ENCODE assay signal across 23 cellular contexts in the genomic region with DNA sequence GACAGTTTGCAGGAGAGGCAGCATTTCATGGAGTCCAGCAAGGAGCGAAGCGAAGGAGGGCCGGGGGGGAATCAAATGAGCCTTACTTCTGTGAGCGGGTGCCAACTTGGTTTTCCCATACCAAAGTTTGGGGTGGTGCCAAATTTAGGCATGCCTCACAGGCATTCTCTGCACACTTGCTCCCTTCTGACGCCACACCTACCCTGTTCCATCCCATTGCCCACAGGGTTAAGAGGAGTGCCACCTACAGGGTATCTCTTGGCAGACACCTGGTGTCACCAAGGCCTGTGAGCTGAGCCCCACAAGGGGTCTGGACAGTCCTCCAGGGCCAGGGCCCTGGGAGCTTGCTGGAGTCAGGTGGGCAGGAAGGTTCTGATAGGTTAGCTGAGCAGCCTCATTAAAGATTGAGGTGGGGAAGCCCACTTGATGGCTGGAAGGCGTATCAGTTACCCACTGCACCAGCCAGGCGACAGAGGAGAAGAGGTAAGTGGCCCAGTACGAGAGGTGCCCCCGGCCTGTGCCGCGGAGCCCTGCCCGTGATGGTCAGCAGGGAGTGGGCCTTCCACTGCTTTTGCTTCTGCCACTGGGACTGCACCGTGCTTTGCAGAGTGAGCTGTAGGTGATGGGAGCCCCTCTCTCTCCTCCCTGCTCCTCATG. TPM values are rescaled to one million over a fixed set of nuclear protein-coding genes. Genes with fewer than 3 reads are reported as not detected.
A peak's percentile ranks its signal among the peaks of the same experiment; 100 is the strongest.
DNase-seq lines count a peak whose midpoint lies in the region; ATAC-seq and TF ChIP-seq lines count a peak whose summit lies in the region.
"Had no signal": no experiment of that assay in that cellular context is flagged by ENCODE, and none has a peak within 500 bp of the region (broad histone marks: within the 10 kb centered on the region; RNA-seq: fewer than 3 reads in every experiment).

No MANE protein-coding gene starts in this region.

- H3K36me3 Mint-ChIP-seq in activated naive CD8-positive, alpha-beta T cell: no peaks in the 10 kb centered on the region
- H3K36me3 Mint-ChIP-seq: WTC11 had no signal

- peak; percentile 18 for DNase-seq in Right ventricle myocardium superior
- DNase-seq in right atrium auricular region (ENCODE audit: low spot score): no peak
- DNase-seq in left kidney (ENCODE audit: low read depth, low spot score): peak; percentile 51
- no peak for DNase-seq in lower lobe of right lung
- no peak for DNase-seq in stimulated activated CD4-positive, alpha-beta T cell treated with anti-CD3 and anti-CD28 coated beads, Interleukin-4, amount 100 ng/mL, for 1 hour
- no peak for DNase-seq in GM20000 (ENCODE audit: low spot score)
- DNase-seq in NCI-H1105 (lab: John Stamatoyannopoulos, UW): no peak
- DNase-seq: activated gamma-delta T cell; foreskin keratinocyte; HCEC 1CT; hypothalamus; KBM-7; left colon; midbrain; NCI-H187 treated with DMSO at 0.1 percent for 48 hours; NCI-H524 treated with DMSO at 0.1 percent for 48 hours; OCI-M1; stimulated activated naive CD4-positive, alpha-beta T cell treated with Interleukin-2 at 50 U/mL for 16 hours; T-helper 2 cell had no signal

- H3K27ac Mint-ChIP-seq in activated naive CD8-positive, alpha-beta T cell: peak overlapping the region; percentile 90
- H3K27ac Mint-ChIP-seq: WTC11 had no signal

- H3K4me1 ChIP-seq in right atrium auricular region (peaks cover 0 to 4% of the 10 kb centered on the region in 2 donors), lower lobe of right lung (no peaks in the 10 kb centered on the region)
- H3K4me1 ChIP-seq: foreskin keratinocyte had no signal

- intact Hi-C loops in Right ventricle myocardium superior (cut with DNase I): no loop called here
- intact Hi-C loops in lower lobe of right lung (cut with DNase I): no loop called here

- no peak overlapping the region for H3K4me3 Mint-ChIP-seq in activated naive CD8-positive, alpha-beta T cell
- H3K4me3 Mint-ChIP-seq: WTC11 had no signal

- no peaks in the 10 kb centered on the region for H3K27me3 ChIP-seq in right atrium auricular region
- no peaks in the 10 kb centered on the region for H3K27me3 ChIP-seq in lower lobe of right lung (ENCODE audit: low read depth)
- H3K27me3 ChIP-seq: foreskin keratinocyte had no signal

- no peaks in the 10 kb centered on the region for H3K9me3 Mint-ChIP-seq in activated naive CD8-positive, alpha-beta T cell (ENCODE audit: low read depth)
- H3K9me3 Mint-ChIP-seq: WTC11 had no signal

- H3K4me3 ChIP-seq in right atrium auricular region: no peak overlapping the region
- no peak overlapping the region for H3K4me3 ChIP-seq in lower lobe of right lung
- H3K4me3 ChIP-seq: coronary artery had no signal

- no peaks in the 10 kb centered on the region for H3K36me3 ChIP-seq in right atrium auricular region
- H3K36me3 ChIP-seq in lower lobe of right lung: peaks cover 21% of the 10 kb centered on the region

- no peak for TF ChIP-seq CTCF in right atrium auricular region (IDR thresholded peaks at IDR 0.05)
- TF ChIP-seq CTCF in lower lobe of right lung (IDR thresholded peaks at IDR 0.05): no peak
- TF ChIP-seq CTCF in GM20000 (IDR thresholded peaks at IDR 0.05; ENCODE audit: extremely low read depth, missing control alignments): no peak

- peaks cover 43% of the 10 kb centered on the region for H3K4me1 Mint-ChIP-seq in activated naive CD8-positive, alpha-beta T cell (ENCODE audit: low read depth)
- H3K4me1 Mint-ChIP-seq: WTC11 had no signal

- ATAC-seq in Right ventricle myocardium superior (ENCODE audit: poor library complexity) (no peak), lower lobe of right lung (no peak)
- ATAC-seq: foreskin keratinocyte, left colon, WTC11 had no signal

- no peaks in the 10 kb centered on the region for H3K27me3 Mint-ChIP-seq in activated naive CD8-positive, alpha-beta T cell

- H3K27ac ChIP-seq in right atrium auricular region (no peak overlapping the region), lower lobe of right lung (no peak overlapping the region)
- H3K27ac ChIP-seq: coronary artery, epithelial cell of prostate, foreskin keratinocyte had no signal

- H3K9me3 ChIP-seq in right atrium auricular region (no peaks in the 10 kb centered on the region), lower lobe of right lung (no peaks in the 10 kb centered on the region)

RNA-seq across cellular contexts. Expression of a gene that starts 45.2 kb away (rescaled TPM):
- total RNA-seq in Right ventricle myocardium superior (not detected), right atrium auricular region (not detected), lower lobe of right lung (5.8 TPM)

RNA-seq across cellular contexts. Expression of a gene that starts 49.0 kb away (rescaled TPM):
- 36.2 TPM for total RNA-seq in Right ventricle myocardium superior
- 10 to 100 TPM; 41.5 to 42.0 TPM for total RNA-seq in right atrium auricular region
- total RNA-seq in lower lobe of right lung: 226 TPM

Comparison
In these comparisons a context has a peak if more than half of its experiments do, and no peak if none do; other contexts are left out.
1. DNase-seq: peak in Right ventricle myocardium superior (single experiment) and left kidney (single experiment); none in right atrium auricular region (single experiment), lower lobe of right lung (single experiment), stimulated activated CD4-positive, alpha-beta T cell treated with anti-CD3 and anti-CD28 coated beads, Interleukin-4, amount 100 ng/mL, for 1 hour (single experiment), GM20000 (single experiment) and NCI-H1105 (single experiment).